Comparison of ENCODE assay signal across 17 cellular contexts in the genomic region with DNA sequence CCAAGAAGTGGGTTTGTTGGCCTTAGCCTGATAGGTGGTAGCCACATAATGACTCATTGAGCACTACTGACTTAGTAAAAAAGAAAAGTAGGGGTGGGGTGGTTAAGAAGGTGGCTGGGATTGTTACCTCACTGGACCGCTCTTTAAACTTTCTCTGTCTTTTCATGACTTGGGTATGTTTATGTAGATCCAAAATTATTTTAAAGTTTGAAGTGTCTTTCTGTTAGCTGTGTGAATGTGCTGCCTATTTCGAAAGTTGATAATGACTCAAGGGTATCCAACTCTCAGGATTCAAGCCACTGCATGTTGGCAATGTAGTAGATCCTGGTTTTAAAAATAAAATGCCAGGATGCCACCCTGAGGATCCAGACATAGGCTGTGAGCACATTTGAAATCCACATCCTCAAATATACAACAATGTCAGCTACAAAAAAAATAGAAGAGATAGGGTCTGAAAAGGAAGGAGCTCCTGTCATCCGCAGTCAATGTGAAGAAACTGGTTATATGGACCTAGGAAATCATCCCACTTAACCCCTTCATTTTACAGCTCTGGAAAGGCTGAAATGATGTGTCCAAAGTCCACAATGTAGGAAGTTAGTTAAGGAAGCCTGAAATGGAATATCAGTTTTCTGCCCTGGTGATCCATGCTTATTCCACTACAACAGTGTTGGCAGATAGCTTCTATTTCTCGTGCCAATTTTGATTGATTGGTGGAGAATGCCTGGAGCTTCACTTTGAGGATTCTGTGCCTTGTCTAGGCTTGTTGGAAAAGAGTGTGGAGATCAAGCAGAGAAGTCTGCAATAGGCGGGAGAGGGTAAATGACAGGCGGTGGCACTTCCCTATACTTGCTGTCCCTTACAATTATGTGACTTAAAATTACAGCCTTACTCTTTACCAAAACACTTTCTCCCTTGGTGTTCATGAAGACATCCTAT. TPM values are rescaled to one million over a fixed set of nuclear protein-coding genes. Genes with fewer than 3 reads are reported as not detected.
DNase-seq lines count a peak whose midpoint lies in the region; ATAC-seq, FAIRE-seq and TF ChIP-seq lines count a peak whose summit lies in the region.
"Had no signal": no experiment of that assay in that cellular context is flagged by ENCODE, and none has a peak within 500 bp of the region (broad histone marks: within the 10 kb centered on the region; RNA-seq: fewer than 3 reads in every experiment).

No MANE protein-coding gene starts in this region.

- no peak for TF ChIP-seq EP300 in GM12878 (IDR thresholded peaks at IDR 0.05; ENCODE audit: borderline replicate concordance in 1 of 2, control insufficient read depth in 1 of 2, low read depth in 2 of 2, low read length in 2 of 2)

- RAD21 ChIA-PET in GM12878 (lab: Charles Lee; ENCODE audit: unreplicated experiment): interaction anchor here (0.9 kb wide), 2 partner anchors 12 to 21 kb away, joined by 3 read pairs; no protein-coding TSS in a partner anchor

- H3K36me3 ChIP-seq in GM12878 (ENCODE audit: control insufficient read depth in 2 of 2, insufficient read depth in 2 of 2, low read length in 1 of 2): no peaks in the 10 kb centered on the region
- no peaks in the 10 kb centered on the region for H3K36me3 ChIP-seq in hepatocyte (replicated peaks; ENCODE audit: insufficient read depth, low read depth)
- no peaks in the 10 kb centered on the region for H3K36me3 ChIP-seq in gastrocnemius medialis
- H3K36me3 ChIP-seq: HAP-1 had no signal

- H3K27me3 ChIP-seq in GM12878 (replicated peaks in 1 of 2; ENCODE audit: control insufficient read depth in 2 of 2, insufficient read depth in 2 of 2, low read length in 1 of 2): no peaks in the 10 kb centered on the region
- no peaks in the 10 kb centered on the region for H3K27me3 ChIP-seq in hepatocyte
- H3K27me3 ChIP-seq in gastrocnemius medialis: no peaks in the 10 kb centered on the region

- no peaks in the 10 kb centered on the region for H3K9me3 Mint-ChIP-seq in HFFc6
- H3K9me3 Mint-ChIP-seq: activated B cell treated with CpG ODN at 0.5 μM for 24 hours had no signal

- H3K79me2 ChIP-seq in GM12878 (ENCODE audit: control insufficient read depth, insufficient read depth, low read length): no peaks in the 10 kb centered on the region
- H3K79me2 ChIP-seq in hepatocyte: peaks cover 97% of the 10 kb centered on the region

- no peak overlapping the region for H3K4me3 ChIP-seq in GM12878
- no peak overlapping the region for H3K4me3 ChIP-seq in hepatocyte
- peak overlapping the region in 2 of 4 donors; percentile 8 to 19 for H3K4me3 ChIP-seq in gastrocnemius medialis
- H3K4me3 ChIP-seq: HAP-1 had no signal

- no peak for TF ChIP-seq RAD21 in GM12878 (IDR thresholded peaks at IDR 0.05; ENCODE audit: insufficient read depth, low read depth, low read length)

- intact Hi-C loops in GM12878 (cut with micrococcal nuclease; ENCODE audit: unreplicated experiment) (no loop called here), gastrocnemius medialis (cut with DNase I; ENCODE audit: low total_unique reads) (no loop called here)

- no peaks in the 10 kb centered on the region; the same call in 1 of the 2 replicates for H3K27me3 Mint-ChIP-seq in HFFc6 (ENCODE audit: insufficient read depth)
- H3K27me3 Mint-ChIP-seq: activated B cell treated with CpG ODN at 0.5 μM for 24 hours; stimulated activated naive CD8-positive, alpha-beta T cell treated with anti-CD3 and anti-CD28 coated beads, Interleukin-15, amount 100 ng/mL, for 72 hours had no signal

- H2AFZ ChIP-seq in GM12878 (ENCODE audit: control insufficient read depth, low read depth, low read length) (no peak overlapping the region), hepatocyte (no peak overlapping the region)

- H3K4me2 ChIP-seq in GM12878 (ENCODE audit: control insufficient read depth, insufficient read depth): no peak overlapping the region
- no peak overlapping the region for H3K4me2 ChIP-seq in hepatocyte

- DNase-seq in HFFc6 (no peak), GM12878 (ENCODE audit: low read depth, low spot score) (no peak), hepatocyte (ENCODE audit: low spot score) (no peak), gastrocnemius medialis (no peak), A172 (ENCODE audit: low spot score) (no peak), SK-N-DZ (ENCODE audit: low spot score) (no peak), mesenteric fat pad (ENCODE audit: low spot score) (no peak)
- DNase-seq: activated B cell treated with CpG ODN at 0.5 μM for 24 hours; CD8-positive, alpha-beta memory T cell; DMS79; effector memory CD4-positive, alpha-beta T cell; foreskin melanocyte; Kasumi-1; NCI-H1436; stimulated activated naive CD8-positive, alpha-beta T cell treated with anti-CD3 and anti-CD28 coated beads, Interleukin-15, amount 100 ng/mL, for 72 hours had no signal

- in situ Hi-C loops in GM12878 (cut with MboI): no loop called here
- in situ Hi-C loops in gastrocnemius medialis (cut with MboI; ENCODE audit: low sequenced_read_pairs in 4 of 4): no loop called here

- peaks cover 16% of the 10 kb centered on the region; the same call in 1 of the 2 replicates for H3K36me3 Mint-ChIP-seq in HFFc6 (ENCODE audit: low read depth)
- H3K36me3 Mint-ChIP-seq: CD8-positive, alpha-beta memory T cell had no signal

- no peaks in the 10 kb centered on the region for H4K20me1 ChIP-seq in GM12878 (ENCODE audit: control insufficient read depth, insufficient read depth)
- H4K20me1 ChIP-seq in hepatocyte (ENCODE audit: insufficient read depth, poor library complexity, severe bottlenecking): peaks cover 17% of the 10 kb centered on the region

- CTCF ChIA-PET in GM12878 (lab: Yijun Ruan, JAX): interaction anchor here (1.0 kb wide), 2 partner anchors 8 to 15 kb away, joined by 3 read pairs; no protein-coding TSS in a partner anchor

- POLR2A ChIA-PET in GM12878 (lab: Charles Lee): interaction anchor here (0.5 to 1.8 kb wide), 4 partner anchors 9 to 382 kb away, joined by 3 to 6 read pairs (median 5); no protein-coding TSS in a partner anchor

- H3K4me3 Mint-ChIP-seq in HFFc6: no peak overlapping the region
- H3K4me3 Mint-ChIP-seq: activated B cell treated with CpG ODN at 0.5 μM for 24 hours; CD8-positive, alpha-beta memory T cell; stimulated activated naive CD8-positive, alpha-beta T cell treated with anti-CD3 and anti-CD28 coated beads, Interleukin-15, amount 100 ng/mL, for 72 hours had no signal

- H3K9me3 ChIP-seq in GM12878 (replicated peaks; ENCODE audit: control insufficient read depth, insufficient read depth, low read length) (no peaks in the 10 kb centered on the region; the same call in 2 of the 3 replicates), hepatocyte (ENCODE audit: low read depth) (no peaks in the 10 kb centered on the region), gastrocnemius medialis (no peaks in the 10 kb centered on the region)
- H3K9me3 ChIP-seq: HAP-1 had no signal

- no peak for FAIRE-seq in GM12878 (lab: Jason Lieb, UNC)

- ATAC-seq in GM12878: peak; percentile 50
- ATAC-seq in gastrocnemius medialis: peak; percentile 40 to 51
- ATAC-seq in HG02870 (IDR thresholded peaks at IDR 0.05; ENCODE audit: unreplicated experiment): no peak
- ATAC-seq: stimulated activated naive CD8-positive, alpha-beta T cell treated with anti-CD3 and anti-CD28 coated beads, Interleukin-15, amount 100 ng/mL, for 72 hours had no signal

- 7% methylated on average over 6 of the region's 6 CpGs for WGBS in GM12878 (ENCODE audit: insufficient coverage, insufficient replicate concordance, low lambda C conversion rate, missing lambda C conversion rate)
- 93% methylated on average over 6 of the region's 6 CpGs for whole genome bisulfite sequencing in hepatocyte (ENCODE audit: low lambda C conversion rate, missing lambda C conversion rate)

- TF ChIP-seq CTCF in HFFc6 (IDR thresholded peaks at IDR 0.05): no peak
- TF ChIP-seq CTCF in GM12878 (IDR thresholded peaks at IDR 0.05 in 2 of 3, conservative IDR thresholded peaks at IDR 0.05 in 1 of 3; ENCODE audit: control insufficient read depth in 2 of 3, extremely low read depth in 1 of 3, insufficient read depth in 1 of 3, low read depth in 3 of 3, low read length in 3 of 3): no peak
- no peak for TF ChIP-seq CTCF in hepatocyte (IDR thresholded peaks at IDR 0.05; ENCODE audit: poor library complexity)
- no peak for TF ChIP-seq CTCF in gastrocnemius medialis (IDR thresholded peaks at IDR 0.05 in 4 of 5, conservative IDR thresholded peaks at IDR 0.05 in 1 of 5)

- TF ChIP-seq POLR2A in GM12878 (IDR thresholded peaks at IDR 0.05; ENCODE audit: low read depth, low read length) (no peak), gastrocnemius medialis (IDR thresholded peaks at IDR 0.05) (no peak)

- SMC1A ChIA-PET in GM12878 (lab: Charles Lee; ENCODE audit: uncharacterized antibody, unreplicated experiment): interaction anchor here (0.7 to 17.7 kb wide), 8 partner anchors 9 to 931 kb away, joined by 3 to 219 read pairs (median 3); a partner anchor contains a TSS

- H3K27ac ChIP-seq in GM12878 (ENCODE audit: control insufficient read depth, insufficient read depth) (no peak overlapping the region), hepatocyte (peak overlapping the region; percentile 52), gastrocnemius medialis (peak overlapping the region; percentile 83 to 88 (median 84))

- no peaks in the 10 kb centered on the region for H3K9me2 ChIP-seq in hepatocyte (replicated peaks; ENCODE audit: insufficient read depth)

- no peak overlapping the region for H3K9ac ChIP-seq in GM12878 (ENCODE audit: control insufficient read depth, insufficient read depth, low read length)

- H3K4me1 Mint-ChIP-seq in HFFc6 (ENCODE audit: low read depth): peaks cover 58% of the 10 kb centered on the region
- H3K4me1 Mint-ChIP-seq: activated B cell treated with CpG ODN at 0.5 μM for 24 hours; CD8-positive, alpha-beta memory T cell; stimulated activated naive CD8-positive, alpha-beta T cell treated with anti-CD3 and anti-CD28 coated beads, Interleukin-15, amount 100 ng/mL, for 72 hours had no signal

- H3K4me1 ChIP-seq in GM12878 (ENCODE audit: control insufficient read depth, insufficient read depth, low read length) (no peaks in the 10 kb centered on the region), hepatocyte (ENCODE audit: insufficient read depth) (peaks cover 32% of the 10 kb centered on the region), gastrocnemius medialis (peaks cover 37 to 45% of the 10 kb centered on the region in 2 donors)

- BruUV-seq in GM12878 (replicated peaks; lab: Mats Ljungman, UMichigan): no TSS peak

- H3K27ac Mint-ChIP-seq in HFFc6: peak overlapping the region; percentile 78
- H3K27ac Mint-ChIP-seq: activated B cell treated with CpG ODN at 0.5 μM for 24 hours; CD8-positive, alpha-beta memory T cell; stimulated activated naive CD8-positive, alpha-beta T cell treated with anti-CD3 and anti-CD28 coated beads, Interleukin-15, amount 100 ng/mL, for 72 hours had no signal

RNA-seq across cellular contexts. Expression of a gene that starts 23.4 kb away (rescaled TPM):
- total RNA-seq in HFFc6 (2021; fragmentation: NEBNext Ultra II Directional; extraction: Animal tissue kit (Norgen Biotek cat#: 25700)): 10 to 100 TPM; 10.1 to 18.9 (median 15.6) TPM
- total RNA-seq in GM12878 (2013; cell fraction: nucleolus; rRNA removed): 85.2 and 85.6 TPM in 2 replicates
- total RNA-seq in GM12878 (2014; rRNA removed) (0.71 and 1.5 TPM in 2 replicates), GM12878 (2014; rRNA removed; fragmentation: Illumina TruSeq; extraction: Trizol) (0.74 and 0.76 TPM in 2 replicates), GM12878 (2021) (1.7 and 3.2 TPM in 2 replicates), hepatocyte (13.8 and 27.5 TPM in 2 replicates), gastrocnemius medialis (10 to 100 TPM in 2 of 4 donors, 1 to 10 TPM in 2; 9.3 to 13.3 (median 11.4) TPM), mesenteric fat pad (45.2 TPM)
- polyA plus RNA-seq in GM12878 (2011; ENCODE audit: low read depth): 0.07 TPM
- polyA plus RNA-seq in GM12878 (2011; rRNA removed) (8.9 and 13.7 TPM in 2 replicates), GM12878 (2014; fragmentation: Illumina TruSeq; extraction: Trizol) (0.51 and 1.3 TPM in 2 replicates), GM12878 (2014; fragmentation: Nextera tagmentation; extraction: Ambion mirVana) (under 1 TPM; 0.27 to 0.42 TPM), GM12878 (2014; rRNA removed) (0.40 and 0.81 TPM in 2 replicates), GM12878 (2016; fragmentation: Nextera tagmentation; extraction: Ambion mirVana) (under 1 TPM; 0.32 to 0.59 TPM), hepatocyte (7.8 and 8.6 TPM in 2 replicates)
- polyA plus RNA-seq in GM12878 (2011; cell fraction: cytosol; rRNA removed): 11.4 and 17.7 TPM in 2 replicates
- polyA plus RNA-seq in GM12878 (2011; cell fraction: nucleus; rRNA removed): 26.6 and 27.7 TPM in 2 replicates
- 0.05 and 0.07 TPM in 2 replicates for polyA plus RNA-seq in GM12878 (2012)
- polyA minus RNA-seq in GM12878 (2011; rRNA and poly(A)+ RNA removed): 35.2 and 49.9 TPM in 2 replicates
- 26.5 and 36.1 TPM in 2 replicates for polyA minus RNA-seq in GM12878 (2011; cell fraction: cytosol; rRNA and poly(A)+ RNA removed)
- 50.5 and 80.2 TPM in 2 replicates for polyA minus RNA-seq in GM12878 (2011; cell fraction: nucleus; rRNA and poly(A)+ RNA removed)
- total RNA-seq in A172 (2014; rRNA removed; shearing (Covaris generic)): 9.7 and 13.0 TPM in 2 replicates
- polyA plus RNA-seq in SK-N-DZ (2014; cell fraction: cytosol; rRNA removed): 3.8 and 4.0 TPM in 2 replicates
- 1.8 and 3.3 TPM in 2 replicates for polyA plus RNA-seq in SK-N-DZ (2014; cell fraction: nucleus; rRNA removed)
- total RNA-seq: activated B cell treated with CpG ODN at 0.5 μM for 24 hours had no signal
- polyA plus RNA-seq: CD8-positive, alpha-beta memory T cell had no signal
